ENCODE assay signal across 37 cellular contexts in genomic region chr6:35199866-35200265, GRCh38. TPM values are rescaled to one million over a fixed set of nuclear protein-coding genes. Genes with fewer than 3 reads are reported as not detected.
"Had no signal": no experiment of that assay in that cellular context is flagged by ENCODE, and none has a peak within 500 bp of the region (broad histone marks: within the 10 kb centered on the region; RNA-seq: fewer than 3 reads in every experiment).

No MANE protein-coding gene starts in this region.

- H3K4me2 ChIP-seq: KMS-11 had no signal

- H3K9me3 ChIP-seq: ascending aorta had no signal

- H3K36me3 ChIP-seq: ascending aorta, cardiac muscle cell, WERI-Rb-1 had no signal

- H3K4me1 ChIP-seq: ascending aorta had no signal

- H3K4me3 ChIP-seq: ascending aorta, cardiac muscle cell had no signal

- H3K27ac ChIP-seq: ascending aorta, cardiac muscle cell, KMS-11, RWPE1, WERI-Rb-1 had no signal

- H3K27me3 ChIP-seq: ascending aorta, cardiac muscle cell had no signal

- DNase-seq: activated CD4-positive, alpha-beta memory T cell treated with anti-CD3 and anti-CD28 coated beads, Interleukin-2, amount 10 ng/mL, durations not matched to agents 7 days and 5 days; activated CD4-positive, alpha-beta T cell treated with anti-CD3 and anti-CD28 coated beads for 1 hour; activated CD4-positive, alpha-beta T cell treated with anti-CD3 and anti-CD28 coated beads for 48 hours; activated CD4-positive, CD25-positive, alpha-beta regulatory T cell; activated CD8-positive, alpha-beta memory T cell treated with anti-CD3 and anti-CD28 coated beads for 24 hours; activated CD8-positive, alpha-beta memory T cell treated with anti-CD3 and anti-CD28 coated beads, Interleukin-2, amount 10 ng/mL, durations not matched to agents 7 days and 5 days; activated CD8-positive, alpha-beta memory T cell treated with anti-CD3 and anti-CD28 coated beads, Interleukin-2, amount 50 U/mL, for 48 hours; activated effector memory CD4-positive, alpha-beta T cell treated with anti-CD3 and anti-CD28 coated beads, Interleukin-2, amount 50 U/mL, for 16 hours; activated naive CD4-positive, alpha-beta T cell; activated naive CD4-positive, alpha-beta T cell treated with anti-CD3 and anti-CD28 coated beads, Interleukin-2, amount 50 U/mL, for 16 hours; activated naive CD8-positive, alpha-beta T cell treated with anti-CD3 and anti-CD28 coated beads for 36 hours; activated T-cell treated with anti-CD3 and anti-CD28 coated beads, Interleukin-2, amount 50 U/mL, for 48 hours; amniotic stem cell; MM.1S; MV-4-11; NCI-H1092; NCI-H1417 treated with DMSO at 0.1 percent for 48 hours; NCI-H1694; NCI-H1930; NCI-H2081 treated with DMSO at 0.1 percent for 48 hours; NCI-H226; NCI-H446 treated with DMSO at 0.1 percent for 48 hours; NCI-H524; NCI-H69; NK-92 treated with Interleukin-12 subunit alpha and Interleukin-12 subunit beta, amount 100 ng/mL, for 24 hours; PC-3; SIG-M5; SW 1271; T-helper 1 cell; T-helper 2 cell; T-helper 9 cell; WERI-Rb-1 had no signal

- ATAC-seq: activated CD8-positive, alpha-beta memory T cell treated with anti-CD3 and anti-CD28 coated beads, Interleukin-2, amount 10 ng/mL, durations not matched to agents 7 days and 5 days; PC-3; Right ventricle myocardium inferior had no signal

RNA-seq across cellular contexts. Expression of gene SCUBE3, which starts 13.9 kb away (rescaled TPM):
- total RNA-seq: activated CD4-positive, alpha-beta memory T cell treated with anti-CD3 and anti-CD28 coated beads, Interleukin-2, amount 10 ng/mL, durations not matched to agents 7 days and 5 days; activated naive CD8-positive, alpha-beta T cell treated with anti-CD3 and anti-CD28 coated beads for 36 hours had no signal

RNA-seq across cellular contexts. Expression of gene TCP11, which starts 58.7 kb away (rescaled TPM):
- total RNA-seq: activated CD4-positive, alpha-beta memory T cell treated with anti-CD3 and anti-CD28 coated beads, Interleukin-2, amount 10 ng/mL, durations not matched to agents 7 days and 5 days; activated CD8-positive, alpha-beta memory T cell treated with anti-CD3 and anti-CD28 coated beads, Interleukin-2, amount 10 ng/mL, durations not matched to agents 7 days and 5 days; activated naive CD8-positive, alpha-beta T cell treated with anti-CD3 and anti-CD28 coated beads for 36 hours; Right ventricle myocardium inferior had no signal
